Comparison of ENCODE assay signal across 21 cellular contexts in the genomic region with DNA sequence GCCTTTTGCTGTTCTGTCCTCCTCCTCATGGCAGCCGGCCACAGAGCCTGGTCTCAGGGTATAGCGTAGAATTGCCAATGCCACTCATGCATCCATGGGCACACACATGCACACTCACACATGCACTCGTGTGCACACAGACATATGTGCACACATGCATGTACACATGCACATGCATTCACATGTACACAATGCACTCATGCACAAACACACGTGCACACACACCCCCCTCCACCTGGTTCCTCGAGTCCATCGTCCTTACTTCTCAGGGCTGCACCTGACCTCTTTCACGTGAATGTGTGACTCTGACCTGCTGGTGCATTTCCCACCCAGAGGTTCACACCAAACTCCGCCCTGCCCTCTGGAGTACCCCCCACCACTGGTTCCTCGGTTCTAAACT.
DNase-seq lines count a peak whose midpoint lies in the region; ATAC-seq and TF ChIP-seq lines count a peak whose summit lies in the region.
"Had no signal": no experiment of that assay in that cellular context is flagged by ENCODE, and none has a peak within 500 bp of the region (broad histone marks: within the 10 kb centered on the region; RNA-seq: fewer than 3 reads in every experiment).

No MANE protein-coding gene starts in this region.

- H3K9me3 ChIP-seq in CD8-positive, alpha-beta T cell (ENCODE audit: low read length) = no peaks in the 10 kb centered on the region
- no peaks in the 10 kb centered on the region for H3K9me3 ChIP-seq in prostate gland
- H3K9me3 ChIP-seq: esophagus squamous epithelium, gastroesophageal sphincter, right atrium auricular region, vagina had no signal

- 88% methylated on average over 9 of the region's 9 CpGs for WGBS in prostate gland

- POLR2A ChIA-PET in CD8-positive, alpha-beta T cell (lab: Charles Lee) = interaction anchor here (1.2 to 63.2 kb wide), 2 partner anchors 24 to 35 kb away, joined by 3 to 2179 read pairs; partner anchors contain the start of gene BCL11B

- no peaks in the 10 kb centered on the region for H3K27me3 ChIP-seq in CD8-positive, alpha-beta T cell (ENCODE audit: insufficient read depth, low read length)
- H3K27me3 ChIP-seq in prostate gland (replicated peaks; ENCODE audit: insufficient read depth) = peaks cover 6% of the 10 kb centered on the region
- H3K27me3 ChIP-seq: esophagus squamous epithelium, gastroesophageal sphincter, right atrium auricular region, vagina had no signal

- no peaks in the 10 kb centered on the region for H3K27me3 Mint-ChIP-seq in activated T-cell treated with anti-CD3 and anti-CD28 coated beads, Interleukin-2, amount 50 U/mL, for 4 hours (ENCODE audit: low read depth)
- no peaks in the 10 kb centered on the region for H3K27me3 Mint-ChIP-seq in CD8-positive, alpha-beta T cell (ENCODE audit: low read depth)
- no peaks in the 10 kb centered on the region for H3K27me3 Mint-ChIP-seq in activated T-helper 2 cell treated with anti-CD3 and anti-CD28 coated beads, Interferon-gamma antibody, Interleukin-2, Interleukin-4, amounts not matched to agents 10 μg/mL and 5 μg/mL and 100 μg/mL, durations not matched to agents 14 hours and 24 hours and 36 hours (ENCODE audit: low read depth)
- no peaks in the 10 kb centered on the region for H3K27me3 Mint-ChIP-seq in natural killer cell treated with Interleukin-12 subunit alpha and Interleukin-12 subunit beta and Interleukin-15 and Interleukin-18, amount 100 ng/mL, for 72 hours

- TF ChIP-seq POLR2A in prostate gland (IDR thresholded peaks at IDR 0.05) = no peak

- no peak for TF ChIP-seq CTCF in CD8-positive, alpha-beta T cell (IDR thresholded peaks at IDR 0.05)
- TF ChIP-seq CTCF in prostate gland (IDR thresholded peaks at IDR 0.05) = no peak

- H3K27ac ChIP-seq in CD8-positive, alpha-beta T cell (ENCODE audit: low read depth, low read length) = peak overlapping the region; percentile 28
- no peak overlapping the region for H3K27ac ChIP-seq in prostate gland
- H3K27ac ChIP-seq: esophagus squamous epithelium, gastroesophageal sphincter, right atrium auricular region, vagina had no signal

- H3K4me3 Mint-ChIP-seq in activated T-cell treated with anti-CD3 and anti-CD28 coated beads, Interleukin-2, amount 50 U/mL, for 4 hours = peak overlapping the region; percentile 22
- H3K4me3 Mint-ChIP-seq in CD8-positive, alpha-beta T cell = peak overlapping the region; percentile 75
- H3K4me3 Mint-ChIP-seq in activated T-helper 2 cell treated with anti-CD3 and anti-CD28 coated beads, Interferon-gamma antibody, Interleukin-2, Interleukin-4, amounts not matched to agents 10 μg/mL and 5 μg/mL and 100 μg/mL, durations not matched to agents 14 hours and 24 hours and 36 hours (ENCODE audit: low read depth) = no peak overlapping the region
- H3K4me3 Mint-ChIP-seq in natural killer cell treated with Interleukin-12 subunit alpha and Interleukin-12 subunit beta and Interleukin-15 and Interleukin-18, amount 100 ng/mL, for 72 hours = peak overlapping the region; percentile 40

- CTCF ChIA-PET in CD8-positive, alpha-beta T cell (lab: Charles Lee) = interaction anchor here (1.0 to 1.6 kb wide), 2 partner anchors 13 to 16 kb away, joined by 3 to 4 read pairs; no protein-coding TSS in a partner anchor

- peak overlapping the region; percentile 33 for H3K4me3 ChIP-seq in CD8-positive, alpha-beta T cell (ENCODE audit: low read depth, low read length)
- no peak overlapping the region for H3K4me3 ChIP-seq in prostate gland
- H3K4me3 ChIP-seq: esophagus squamous epithelium, gastroesophageal sphincter, GM12878, K562, lung, right atrium auricular region, vagina had no signal

- H3K36me3 Mint-ChIP-seq in activated T-cell treated with anti-CD3 and anti-CD28 coated beads, Interleukin-2, amount 50 U/mL, for 4 hours (ENCODE audit: insufficient read depth) = peaks cover 19% of the 10 kb centered on the region
- peaks cover 80% of the 10 kb centered on the region for H3K36me3 Mint-ChIP-seq in CD8-positive, alpha-beta T cell
- peaks cover 35% of the 10 kb centered on the region for H3K36me3 Mint-ChIP-seq in activated T-helper 2 cell treated with anti-CD3 and anti-CD28 coated beads, Interferon-gamma antibody, Interleukin-2, Interleukin-4, amounts not matched to agents 10 μg/mL and 5 μg/mL and 100 μg/mL, durations not matched to agents 14 hours and 24 hours and 36 hours (ENCODE audit: low read depth)
- no peaks in the 10 kb centered on the region for H3K36me3 Mint-ChIP-seq in natural killer cell treated with Interleukin-12 subunit alpha and Interleukin-12 subunit beta and Interleukin-15 and Interleukin-18, amount 100 ng/mL, for 72 hours

- no peaks in the 10 kb centered on the region for H3K36me3 ChIP-seq in CD8-positive, alpha-beta T cell (ENCODE audit: insufficient read depth, low read length)
- no peaks in the 10 kb centered on the region for H3K36me3 ChIP-seq in prostate gland
- H3K36me3 ChIP-seq: esophagus squamous epithelium, gastroesophageal sphincter, right atrium auricular region, vagina had no signal

- peaks cover 98% of the 10 kb centered on the region for H3K4me1 ChIP-seq in CD8-positive, alpha-beta T cell (ENCODE audit: insufficient read depth, low read length)
- H3K4me1 ChIP-seq in prostate gland (replicated peaks) = no peaks in the 10 kb centered on the region
- H3K4me1 ChIP-seq: right atrium auricular region had no signal

- no peak for ATAC-seq in activated T-cell treated with anti-CD3 and anti-CD28 coated beads, Interleukin-2, amount 50 U/mL, for 4 hours
- no peak for ATAC-seq in CD8-positive, alpha-beta T cell
- no peak for ATAC-seq in natural killer cell treated with Interleukin-12 subunit alpha and Interleukin-12 subunit beta and Interleukin-15 and Interleukin-18, amount 100 ng/mL, for 72 hours
- ATAC-seq in HG03565 (IDR thresholded peaks at IDR 0.05; ENCODE audit: unreplicated experiment) = no peak
- ATAC-seq in HG03025 (IDR thresholded peaks at IDR 0.05; ENCODE audit: low FRiP score, unreplicated experiment) = no peak
- ATAC-seq: gastroesophageal sphincter, GM12878, K562 had no signal

- H3K27ac Mint-ChIP-seq in CD8-positive, alpha-beta T cell = peak overlapping the region; percentile 99
- peak overlapping the region; percentile 92 for H3K27ac Mint-ChIP-seq in activated T-helper 2 cell treated with anti-CD3 and anti-CD28 coated beads, Interferon-gamma antibody, Interleukin-2, Interleukin-4, amounts not matched to agents 10 μg/mL and 5 μg/mL and 100 μg/mL, durations not matched to agents 14 hours and 24 hours and 36 hours
- peak overlapping the region; percentile 72 to 93 for H3K27ac Mint-ChIP-seq in natural killer cell treated with Interleukin-12 subunit alpha and Interleukin-12 subunit beta and Interleukin-15 and Interleukin-18, amount 100 ng/mL, for 72 hours

- no peaks in the 10 kb centered on the region for H3K9me3 Mint-ChIP-seq in activated T-cell treated with anti-CD3 and anti-CD28 coated beads, Interleukin-2, amount 50 U/mL, for 4 hours
- H3K9me3 Mint-ChIP-seq in CD8-positive, alpha-beta T cell = no peaks in the 10 kb centered on the region
- no peaks in the 10 kb centered on the region for H3K9me3 Mint-ChIP-seq in activated T-helper 2 cell treated with anti-CD3 and anti-CD28 coated beads, Interferon-gamma antibody, Interleukin-2, Interleukin-4, amounts not matched to agents 10 μg/mL and 5 μg/mL and 100 μg/mL, durations not matched to agents 14 hours and 24 hours and 36 hours
- H3K9me3 Mint-ChIP-seq in natural killer cell treated with Interleukin-12 subunit alpha and Interleukin-12 subunit beta and Interleukin-15 and Interleukin-18, amount 100 ng/mL, for 72 hours = no peaks in the 10 kb centered on the region

- peaks cover 98% of the 10 kb centered on the region for H3K4me1 Mint-ChIP-seq in activated T-cell treated with anti-CD3 and anti-CD28 coated beads, Interleukin-2, amount 50 U/mL, for 4 hours (ENCODE audit: low read depth)
- H3K4me1 Mint-ChIP-seq in CD8-positive, alpha-beta T cell (ENCODE audit: low read depth) = peaks cover 99% of the 10 kb centered on the region
- peaks cover 89% of the 10 kb centered on the region for H3K4me1 Mint-ChIP-seq in activated T-helper 2 cell treated with anti-CD3 and anti-CD28 coated beads, Interferon-gamma antibody, Interleukin-2, Interleukin-4, amounts not matched to agents 10 μg/mL and 5 μg/mL and 100 μg/mL, durations not matched to agents 14 hours and 24 hours and 36 hours (ENCODE audit: low read depth)
- peaks cover 64 to 77% of the 10 kb centered on the region in 2 donors for H3K4me1 Mint-ChIP-seq in natural killer cell treated with Interleukin-12 subunit alpha and Interleukin-12 subunit beta and Interleukin-15 and Interleukin-18, amount 100 ng/mL, for 72 hours (ENCODE audit: low read depth in 2 of 2)

- intact Hi-C loops in CD8-positive, alpha-beta T cell (cut with DNase I, micrococcal nuclease) = loop anchor here in 1 of 2 experiments (2.0 kb wide), 1 partner anchor 17 kb away; no protein-coding TSS in a partner anchor
- intact Hi-C loops in activated T-helper 2 cell treated with anti-CD3 and anti-CD28 coated beads, Interferon-gamma antibody, Interleukin-2, Interleukin-4, amounts not matched to agents 10 μg/mL and 5 μg/mL and 100 μg/mL, durations not matched to agents 14 hours and 24 hours and 36 hours (cut with micrococcal nuclease) = no loop called here
- intact Hi-C loops in prostate gland (cut with DNase I) = no loop called here

- no peak for DNase-seq in activated T-cell treated with anti-CD3 and anti-CD28 coated beads, Interleukin-2, amount 50 U/mL, for 4 hours
- DNase-seq in activated T-cell treated with anti-CD3 and anti-CD28 coated beads, Interleukin-2, amount 50 U/mL, for 1 hour = no peak
- DNase-seq in CD8-positive, alpha-beta T cell = no peak
- DNase-seq in activated T-helper 2 cell treated with anti-CD3 and anti-CD28 coated beads, Interferon-gamma antibody, Interleukin-2, Interleukin-4, amounts not matched to agents 10 μg/mL and 5 μg/mL and 100 μg/mL, durations not matched to agents 14 hours and 24 hours and 36 hours (ENCODE audit: low spot score) = no peak
- no peak for DNase-seq in natural killer cell treated with Interleukin-12 subunit alpha and Interleukin-12 subunit beta and Interleukin-15 and Interleukin-18, amount 100 ng/mL, for 72 hours (ENCODE audit: low spot score)
- no peak for DNase-seq in prostate gland (ENCODE audit: low spot score)
- DNase-seq: activated effector memory CD4-positive, alpha-beta T cell treated with anti-CD3 and anti-CD28 coated beads, Interleukin-2, amount 50 U/mL, for 16 hours; DMS79; effector CD8-positive, alpha-beta T cell; esophagus squamous epithelium; NCI-H1694; NCI-H69; stimulated activated CD8-positive, alpha-beta memory T cell treated with anti-CD3 and anti-CD28 coated beads, Interleukin-4, amount 100 ng/mL, for 48 hours had no signal
